In genomic region chr2:62215306-62216064, GRCh38 we compare ENCODE assay signal across 1 cellular context.
TF ChIP-seq lines count a peak whose summit lies in the region.

No MANE protein-coding gene starts in this region.

TF ChIP-seq in K562, 482 proteins besides CTCF, POLR2A, EP300 and RAD21 (continued from another document):
- TF ChIP-seq ZNF263 (CRISPR knock-in tag; IDR thresholded peaks at IDR 0.05; ENCODE audit: borderline replicate concordance) (peak; percentile 6; the same call in 1 of the 2 replicates), PHF20 (IDR thresholded peaks at IDR 0.05; ENCODE audit: partially characterized antibody) (no peak), GATA2 (CRISPR knock-in tag; IDR thresholded peaks at IDR 0.05) (peak; percentile 88), NONO (IDR thresholded peaks at IDR 0.05; ENCODE audit: low read depth in 2 of 2, low read length in 1 of 2) (no peak), CXXC5 (CRISPR knock-in tag; IDR thresholded peaks at IDR 0.05) (peak; percentile 25; the same call in 1 of the 2 replicates), ZNF384 (IDR thresholded peaks at IDR 0.05; ENCODE audit: low read depth, low read length) (no peak), SMARCA4 (IDR thresholded peaks at IDR 0.05) (peak; percentile 47; the same call in 1 of the 2 replicates), ZNF764 (CRISPR knock-in tag; IDR thresholded peaks at IDR 0.05; ENCODE audit: low read depth) (no peak), RBM25 (IDR thresholded peaks at IDR 0.05; ENCODE audit: low read depth, low read length, severe bottlenecking) (no peak), MITF (IDR thresholded peaks at IDR 0.05) (no peak), ZNF695 (CRISPR knock-in tag; IDR thresholded peaks at IDR 0.05) (no peak), HNRNPUL1 (IDR thresholded peaks at IDR 0.05; ENCODE audit: low read length) (no peak), SMARCA5 (IDR thresholded peaks at IDR 0.05) (no peak), GMEB1 (CRISPR knock-in tag; IDR thresholded peaks at IDR 0.05) (no peak), ILK (tag; IDR thresholded peaks at IDR 0.05; ENCODE audit: borderline replicate concordance, low read depth) (no peak), DMBX1 (CRISPR knock-in tag; IDR thresholded peaks at IDR 0.05; ENCODE audit: borderline replicate concordance) (no peak), ZNF79 (CRISPR knock-in tag; IDR thresholded peaks at IDR 0.05; ENCODE audit: low read depth) (no peak), NFE2 (IDR thresholded peaks at IDR 0.05; ENCODE audit: low read depth) (0 out of 2 replicates have a peak, but pooled peaks have one; percentile 25), C11orf30 (IDR thresholded peaks at IDR 0.05; ENCODE audit: low read depth) (no peak), RBBP5 (IDR thresholded peaks at IDR 0.05; ENCODE audit: borderline replicate concordance, insufficient read depth, low read length, poor library complexity, severe bottlenecking) (peak; percentile 41), STAT5A (IDR thresholded peaks at IDR 0.05; ENCODE audit: borderline replicate concordance, low read length) (no peak), SNRNP70 (optimal IDR thresholded peaks at IDR 0.05; ENCODE audit: low read depth, low read length) (no peak), SOX6 (IDR thresholded peaks at IDR 0.05) (0 out of 2 replicates have a peak, but pooled peaks have one; percentile 8), CTBP1 (IDR thresholded peaks at IDR 0.05; ENCODE audit: borderline replicate concordance) (peak; percentile 53; the same call in 1 of the 2 replicates), ZNF644 (tag; IDR thresholded peaks at IDR 0.05; ENCODE audit: low read depth) (no peak), PHF21A (IDR thresholded peaks at IDR 0.05; ENCODE audit: borderline replicate concordance, low read depth) (no peak), GATAD2B (IDR thresholded peaks at IDR 0.05; ENCODE audit: borderline replicate concordance) (no peak), MCM7 (IDR thresholded peaks at IDR 0.05) (no peak), DNMT1 (IDR thresholded peaks at IDR 0.05) (no peak), SP2 (IDR thresholded peaks at IDR 0.05; ENCODE audit: extremely low read depth, low read depth, low read length, poor library complexity, severe bottlenecking) (no peak), ARID3A (IDR thresholded peaks at IDR 0.05; ENCODE audit: borderline replicate concordance, low read depth, low read length) (no peak), NRF1 (conservative IDR thresholded peaks at IDR 0.05 in 1 of 2, IDR thresholded peaks at IDR 0.05 in 1 of 2) (0 out of 4 replicates have a peak, but pooled peaks of 1 of the 2 experiments have one; percentile 45), ETV5 (CRISPR knock-in tag; IDR thresholded peaks at IDR 0.05; ENCODE audit: low read depth) (no peak), NCOR1 (IDR thresholded peaks at IDR 0.05) (no peak; the same call in 1 of the 2 replicates), CHD2 (IDR thresholded peaks at IDR 0.05; ENCODE audit: low read depth, low read length) (no peak), ASH1L (IDR thresholded peaks at IDR 0.05; ENCODE audit: borderline replicate concordance, low read depth, partially characterized antibody) (no peak), ELF1 (tag; IDR thresholded peaks at IDR 0.05) (no peak)
- TF ChIP-seq, protein P1, sequence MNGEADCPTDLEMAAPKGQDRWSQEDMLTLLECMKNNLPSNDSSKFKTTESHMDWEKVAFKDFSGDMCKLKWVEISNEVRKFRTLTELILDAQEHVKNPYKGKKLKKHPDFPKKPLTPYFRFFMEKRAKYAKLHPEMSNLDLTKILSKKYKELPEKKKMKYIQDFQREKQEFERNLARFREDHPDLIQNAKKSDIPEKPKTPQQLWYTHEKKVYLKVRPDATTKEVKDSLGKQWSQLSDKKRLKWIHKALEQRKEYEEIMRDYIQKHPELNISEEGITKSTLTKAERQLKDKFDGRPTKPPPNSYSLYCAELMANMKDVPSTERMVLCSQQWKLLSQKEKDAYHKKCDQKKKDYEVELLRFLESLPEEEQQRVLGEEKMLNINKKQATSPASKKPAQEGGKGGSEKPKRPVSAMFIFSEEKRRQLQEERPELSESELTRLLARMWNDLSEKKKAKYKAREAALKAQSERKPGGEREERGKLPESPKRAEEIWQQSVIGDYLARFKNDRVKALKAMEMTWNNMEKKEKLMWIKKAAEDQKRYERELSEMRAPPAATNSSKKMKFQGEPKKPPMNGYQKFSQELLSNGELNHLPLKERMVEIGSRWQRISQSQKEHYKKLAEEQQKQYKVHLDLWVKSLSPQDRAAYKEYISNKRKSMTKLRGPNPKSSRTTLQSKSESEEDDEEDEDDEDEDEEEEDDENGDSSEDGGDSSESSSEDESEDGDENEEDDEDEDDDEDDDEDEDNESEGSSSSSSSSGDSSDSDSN (IDR thresholded peaks at IDR 0.05; ENCODE audit: borderline replicate concordance in 1 of 2, low read depth in 2 of 2, low read length in 2 of 2): peak in 1 of 2 experiments; percentile 48; a peak in 1 of 4 replicates
